ENCODE assay signal across 15 cellular contexts in the genomic region with DNA sequence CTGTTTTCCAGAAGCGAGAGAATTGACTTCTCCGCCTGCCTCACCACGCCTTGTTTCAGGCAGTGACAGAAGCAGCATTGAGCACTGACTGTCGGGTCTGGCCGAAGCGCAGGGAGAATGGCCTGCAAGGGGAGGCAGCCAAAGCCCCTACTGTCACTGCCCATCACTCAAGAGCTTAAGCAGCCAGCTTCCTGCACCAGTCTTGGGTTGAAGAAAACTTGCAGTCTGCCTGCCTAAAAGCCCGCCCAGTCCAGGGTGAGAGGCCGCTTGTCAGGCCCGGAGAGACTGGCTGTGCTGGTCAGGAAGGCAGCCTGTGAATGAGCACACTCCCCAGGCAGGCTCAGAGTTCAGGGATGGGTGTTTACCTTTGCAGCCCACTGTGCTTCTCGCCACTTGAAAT.
DNase-seq lines count a peak whose midpoint lies in the region; ATAC-seq, FAIRE-seq and TF ChIP-seq lines count a peak whose summit lies in the region.
"Had no signal": no experiment of that assay in that cellular context is flagged by ENCODE, and none has a peak within 500 bp of the region (broad histone marks: within the 10 kb centered on the region; RNA-seq: fewer than 3 reads in every experiment).

No MANE protein-coding gene starts in this region.

- H3K27me3 Mint-ChIP-seq in nephron (ENCODE audit: low read depth): peaks cover under 1% of the 10 kb centered on the region

- H3K36me3 ChIP-seq in HepG2 (replicated peaks in 1 of 2; ENCODE audit: control insufficient read depth in 1 of 2, insufficient read depth in 2 of 2, low read length in 2 of 2): no peaks in the 10 kb centered on the region
- no peaks in the 10 kb centered on the region for H3K36me3 ChIP-seq in right lobe of liver
- H3K36me3 ChIP-seq in thyroid gland: no peaks in the 10 kb centered on the region
- H3K36me3 ChIP-seq in prostate gland: no peaks in the 10 kb centered on the region
- H3K36me3 ChIP-seq: BLaER1 had no signal

- no peaks in the 10 kb centered on the region for H4K20me1 ChIP-seq in HepG2 (ENCODE audit: insufficient read depth, low read length)
- H4K20me1 ChIP-seq: BLaER1 had no signal

- DNase-seq in HepG2 (ENCODE audit: low spot score): no peak
- no peak for DNase-seq in right lobe of liver
- peak; percentile 39 for DNase-seq in iPS-NIHi11 (ENCODE audit: low spot score)
- peak; percentile 41 to 49 for DNase-seq in thyroid gland
- DNase-seq in prostate gland (ENCODE audit: low spot score): no peak
- no peak for DNase-seq in HTR-8/SVneo (ENCODE audit: insufficient read length, low spot score)
- DNase-seq: 8988T, DMS 273 treated with DMSO at 0.1 percent for 48 hours, NCI-H1417 treated with DMSO at 0.1 percent for 48 hours, NCI-H2081, NCI-H345 had no signal

- H3K4me1 ChIP-seq in HepG2 (ENCODE audit: insufficient read depth, low read length) (peaks cover 15% of the 10 kb centered on the region), right lobe of liver (peaks cover 0 to 4% (median 0%) of the 10 kb centered on the region in 4 donors), thyroid gland (peaks cover 62 to 68% of the 10 kb centered on the region in 2 donors), prostate gland (replicated peaks) (no peaks in the 10 kb centered on the region)
- H3K4me1 ChIP-seq: BLaER1 had no signal

- H2AFZ ChIP-seq in HepG2 (ENCODE audit: low read length): no peak overlapping the region

- H3K79me2 ChIP-seq in HepG2 (ENCODE audit: insufficient read depth, low read length): no peaks in the 10 kb centered on the region

- CTCF ChIA-PET in HepG2 (lab: Yijun Ruan, JAX; ENCODE audit: low intra/inter-chr PET ratio, low total read pairs): no interaction called here

- no peak overlapping the region for H3K4me3 Mint-ChIP-seq in nephron

- 16% methylated on average over 7 of the region's 10 CpGs for WGBS in HepG2 (ENCODE audit: low lambda C conversion rate)
- 66% methylated on average over 5 of the region's 10 CpGs for WGBS in right lobe of liver (ENCODE audit: insufficient coverage, low coverage, low lambda C conversion rate, missing lambda C conversion rate)
- 91 to 96% methylated on average over 7 to 10 of the region's 10 CpGs for WGBS in thyroid gland, 2 donors
- 78% methylated on average over 10 of the region's 10 CpGs for WGBS in prostate gland

- H3K27me3 ChIP-seq in HepG2 (ENCODE audit: control insufficient read depth in 1 of 2, insufficient read depth in 2 of 2, low read length in 2 of 2) (peaks cover 5 to 53% of the 10 kb centered on the region in 2 experiments; a peak in 4 of 5 replicates), right lobe of liver (no peaks in the 10 kb centered on the region), thyroid gland (no peaks in the 10 kb centered on the region), prostate gland (replicated peaks; ENCODE audit: insufficient read depth) (no peaks in the 10 kb centered on the region)
- H3K27me3 ChIP-seq: BLaER1 had no signal

- H3K27ac ChIP-seq in HepG2 (ENCODE audit: extremely low read length, insufficient read depth, low read length): no peak overlapping the region
- no peak overlapping the region for H3K27ac ChIP-seq in right lobe of liver
- peak overlapping the region; percentile 70 to 93 (median 89) for H3K27ac ChIP-seq in thyroid gland
- peak overlapping the region in 1 of 2 donors; percentile 67 for H3K27ac ChIP-seq in prostate gland
- H3K27ac ChIP-seq: BLaER1, SK-N-MC had no signal

- no peak for TF ChIP-seq CTCF in HepG2 (CRISPR knock-in tag; IDR thresholded peaks at IDR 0.05)
- TF ChIP-seq CTCF in right lobe of liver (IDR thresholded peaks at IDR 0.05): no peak
- TF ChIP-seq CTCF in nephron (IDR thresholded peaks at IDR 0.05; ENCODE audit: unreplicated experiment in 3 of 3): no peak
- TF ChIP-seq CTCF in thyroid gland (IDR thresholded peaks at IDR 0.05): no peak
- no peak for TF ChIP-seq CTCF in prostate gland (IDR thresholded peaks at IDR 0.05)

- no peaks in the 10 kb centered on the region for H3K9me3 Mint-ChIP-seq in nephron

- intact Hi-C loops in HepG2 (cut with micrococcal nuclease; ENCODE audit: unreplicated experiment) (no loop called here), right lobe of liver (cut with DNase I) (no loop called here), thyroid gland (cut with DNase I) (no loop called here), prostate gland (cut with DNase I) (no loop called here)

- H3K4me3 ChIP-seq in HepG2 (replicated peaks in 1 of 3; ENCODE audit: insufficient read depth in 1 of 3, low read depth in 2 of 3, low read length in 3 of 3) (no peak overlapping the region), right lobe of liver (no peak overlapping the region), thyroid gland (replicated peaks in 1 of 3) (no peak overlapping the region), prostate gland (no peak overlapping the region)
- H3K4me3 ChIP-seq: BLaER1, SK-N-MC had no signal

- no peak for FAIRE-seq in HepG2 (lab: Jason Lieb, UNC)
- FAIRE-seq in HTR-8/SVneo (lab: Jason Lieb, UNC): no peak

- TF ChIP-seq EP300 in HepG2 (IDR thresholded peaks at IDR 0.05; ENCODE audit: low read depth in 2 of 2, low read length in 2 of 2) (no peak), HepG2 (CRISPR knock-in tag; IDR thresholded peaks at IDR 0.05; ENCODE audit: borderline replicate concordance) (no peak)

- H3K4me1 Mint-ChIP-seq in nephron: peaks cover 54% of the 10 kb centered on the region

- no peak for TF ChIP-seq RAD21 in HepG2 (CRISPR knock-in tag; IDR thresholded peaks at IDR 0.05)

- peak overlapping the region; percentile 27 to 49 (median 43) for H3K27ac Mint-ChIP-seq in nephron

- TF ChIP-seq POLR2A in HepG2 (IDR thresholded peaks at IDR 0.05; ENCODE audit: insufficient read depth in 1 of 2, low read depth in 2 of 2, low read length in 2 of 2) (no peak), right lobe of liver (IDR thresholded peaks at IDR 0.05) (no peak), thyroid gland (IDR thresholded peaks at IDR 0.05) (no peak), prostate gland (IDR thresholded peaks at IDR 0.05) (no peak)

- in situ Hi-C loops in HepG2 (cut with HindIII; ENCODE audit: extremely low pct_ligation_motif_present, low pct_unique_long_range_greater_than_20kb): no loop called here

- H3K9ac ChIP-seq in HepG2 (ENCODE audit: insufficient read depth, low read depth, low read length): no peak overlapping the region
- H3K9ac ChIP-seq: BLaER1 had no signal

- no peaks in the 10 kb centered on the region for H3K9me3 ChIP-seq in HepG2 (ENCODE audit: low read length)
- no peaks in the 10 kb centered on the region for H3K9me3 ChIP-seq in right lobe of liver
- H3K9me3 ChIP-seq in thyroid gland: no peaks in the 10 kb centered on the region
- no peaks in the 10 kb centered on the region for H3K9me3 ChIP-seq in prostate gland
- H3K9me3 ChIP-seq: BLaER1 had no signal

- H3K4me2 ChIP-seq in HepG2 (ENCODE audit: low read depth, low read length): peak overlapping the region; percentile 47
- H3K4me2 ChIP-seq: BLaER1 had no signal

- H3K36me3 Mint-ChIP-seq in nephron (ENCODE audit: low read depth): peaks cover 5% of the 10 kb centered on the region

- ATAC-seq in HepG2: peak; percentile 96
- no peak for ATAC-seq in right lobe of liver
- ATAC-seq in HG02623 (IDR thresholded peaks at IDR 0.05; ENCODE audit: unreplicated experiment): no peak

- no TSS peak for BruUV-seq in HepG2 (replicated peaks; lab: Mats Ljungman, UMichigan)

- POLR2A ChIA-PET in HepG2 (lab: Yijun Ruan, JAX): no interaction called here

TF ChIP-seq in HepG2, 621 proteins besides CTCF, POLR2A, EP300 and RAD21 (continues in another document):
- no peak for TF ChIP-seq SNAI1 (CRISPR knock-in tag; IDR thresholded peaks at IDR 0.05; ENCODE audit: borderline replicate concordance)
- no peak for TF ChIP-seq ARNTL (CRISPR knock-in tag; IDR thresholded peaks at IDR 0.05)
- no peak for TF ChIP-seq ZC3H4 (CRISPR knock-in tag; IDR thresholded peaks at IDR 0.05; ENCODE audit: borderline replicate concordance)
- no peak for TF ChIP-seq PAF1 (CRISPR knock-in tag; IDR thresholded peaks at IDR 0.05)
- TF ChIP-seq, protein P1, sequence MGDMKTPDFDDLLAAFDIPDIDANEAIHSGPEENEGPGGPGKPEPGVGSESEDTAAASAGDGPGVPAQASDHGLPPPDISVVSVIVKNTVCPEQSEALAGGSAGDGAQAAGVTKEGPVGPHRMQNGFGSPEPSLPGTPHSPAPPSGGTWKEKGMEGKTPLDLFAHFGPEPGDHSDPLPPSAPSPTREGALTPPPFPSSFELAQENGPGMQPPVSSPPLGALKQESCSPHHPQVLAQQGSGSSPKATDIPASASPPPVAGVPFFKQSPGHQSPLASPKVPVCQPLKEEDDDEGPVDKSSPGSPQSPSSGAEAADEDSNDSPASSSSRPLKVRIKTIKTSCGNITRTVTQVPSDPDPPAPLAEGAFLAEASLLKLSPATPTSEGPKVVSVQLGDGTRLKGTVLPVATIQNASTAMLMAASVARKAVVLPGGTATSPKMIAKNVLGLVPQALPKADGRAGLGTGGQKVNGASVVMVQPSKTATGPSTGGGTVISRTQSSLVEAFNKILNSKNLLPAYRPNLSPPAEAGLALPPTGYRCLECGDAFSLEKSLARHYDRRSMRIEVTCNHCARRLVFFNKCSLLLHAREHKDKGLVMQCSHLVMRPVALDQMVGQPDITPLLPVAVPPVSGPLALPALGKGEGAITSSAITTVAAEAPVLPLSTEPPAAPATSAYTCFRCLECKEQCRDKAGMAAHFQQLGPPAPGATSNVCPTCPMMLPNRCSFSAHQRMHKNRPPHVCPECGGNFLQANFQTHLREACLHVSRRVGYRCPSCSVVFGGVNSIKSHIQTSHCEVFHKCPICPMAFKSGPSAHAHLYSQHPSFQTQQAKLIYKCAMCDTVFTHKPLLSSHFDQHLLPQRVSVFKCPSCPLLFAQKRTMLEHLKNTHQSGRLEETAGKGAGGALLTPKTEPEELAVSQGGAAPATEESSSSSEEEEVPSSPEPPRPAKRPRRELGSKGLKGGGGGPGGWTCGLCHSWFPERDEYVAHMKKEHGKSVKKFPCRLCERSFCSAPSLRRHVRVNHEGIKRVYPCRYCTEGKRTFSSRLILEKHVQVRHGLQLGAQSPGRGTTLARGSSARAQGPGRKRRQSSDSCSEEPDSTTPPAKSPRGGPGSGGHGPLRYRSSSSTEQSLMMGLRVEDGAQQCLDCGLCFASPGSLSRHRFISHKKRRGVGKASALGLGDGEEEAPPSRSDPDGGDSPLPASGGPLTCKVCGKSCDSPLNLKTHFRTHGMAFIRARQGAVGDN (CRISPR knock-in tag; IDR thresholded peaks at IDR 0.05): peak; percentile 27; the same call in 1 of the 2 replicates
- TF ChIP-seq TCF12 (IDR thresholded peaks at IDR 0.05): no peak
- TF ChIP-seq TCF12 (CRISPR knock-in tag; IDR thresholded peaks at IDR 0.05): no peak
- TF ChIP-seq, protein P2, sequence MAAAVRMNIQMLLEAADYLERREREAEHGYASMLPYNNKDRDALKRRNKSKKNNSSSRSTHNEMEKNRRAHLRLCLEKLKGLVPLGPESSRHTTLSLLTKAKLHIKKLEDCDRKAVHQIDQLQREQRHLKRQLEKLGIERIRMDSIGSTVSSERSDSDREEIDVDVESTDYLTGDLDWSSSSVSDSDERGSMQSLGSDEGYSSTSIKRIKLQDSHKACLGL (CRISPR knock-in tag; IDR thresholded peaks at IDR 0.05): no peak
- TF ChIP-seq HNRNPH1 (optimal IDR thresholded peaks at IDR 0.05; ENCODE audit: low read depth, low read length): no peak
- TF ChIP-seq HMGA1 (CRISPR knock-in tag; conservative IDR thresholded peaks at IDR 0.05): no peak
- TF ChIP-seq PCBP2 (optimal IDR thresholded peaks at IDR 0.05; ENCODE audit: low read depth, low read length, poor library complexity, severe bottlenecking): no peak

Comparison
In these comparisons a context has a peak if more than half of its experiments do, and no peak if none do; other contexts are left out.
1. DNase-seq: peak in iPS-NIHi11 (single experiment) and thyroid gland (2 of 2); none in HepG2 (single experiment), right lobe of liver (0 of 3), prostate gland (single experiment) and HTR-8/SVneo (single experiment).
2. H3K27ac ChIP-seq: peak in thyroid gland (3 of 3); none in HepG2 (single experiment) and right lobe of liver (0 of 3).